ENCODE assay signal across 15 cellular contexts in genomic region chr12:5078423-5078822, GRCh38. TPM values are rescaled to one million over a fixed set of nuclear protein-coding genes. Genes with fewer than 3 reads are reported as not detected.
DNase-seq lines count a peak whose midpoint lies in the region; ATAC-seq, FAIRE-seq and TF ChIP-seq lines count a peak whose summit lies in the region.
"Had no signal": no experiment of that assay in that cellular context is flagged by ENCODE, and none has a peak within 500 bp of the region (broad histone marks: within the 10 kb centered on the region; RNA-seq: fewer than 3 reads in every experiment).

No MANE protein-coding gene starts in this region.

- WGBS in mammary epithelial cell (ENCODE audit: low coverage, missing lambda C conversion rate) = 66% methylated on average over 4 of the region's 4 CpGs

- no peaks in the 10 kb centered on the region for H3K79me2 ChIP-seq in mammary epithelial cell (ENCODE audit: insufficient read depth, low read length)
- H3K79me2 ChIP-seq: parathyroid adenoma had no signal

- TF ChIP-seq CTCF in left ventricle myocardium inferior (IDR thresholded peaks at IDR 0.05; ENCODE audit: borderline replicate concordance) (no peak), thoracic aorta (IDR thresholded peaks at IDR 0.05) (no peak), WERI-Rb-1 (IDR thresholded peaks at IDR 0.05; ENCODE audit: low read depth, low read length) (no peak), brain microvascular endothelial cell (IDR thresholded peaks at IDR 0.05; ENCODE audit: low read depth, low read length, missing control alignments) (no peak), mammary epithelial cell (conservative IDR thresholded peaks at IDR 0.05 in 1 of 2, IDR thresholded peaks at IDR 0.05 in 1 of 2; ENCODE audit: extremely low read depth in 1 of 2, insufficient read depth in 1 of 2, low read depth in 1 of 2, low read length in 2 of 2) (no peak)

- no peaks in the 10 kb centered on the region for H3K36me3 Mint-ChIP-seq in activated CD4-positive, alpha-beta memory T cell treated with anti-CD3 and anti-CD28 coated beads, Interleukin-2, amount 10 ng/mL, durations not matched to agents 7 days and 5 days (ENCODE audit: low read depth)
- H3K36me3 Mint-ChIP-seq: WTC11 had no signal

- FAIRE-seq in RCC 7860 (lab: Jason Lieb, UNC) = no peak

- no peaks in the 10 kb centered on the region for H4K20me1 ChIP-seq in mammary epithelial cell (ENCODE audit: insufficient read depth, low read length)

- dilution Hi-C loops in mammary epithelial cell (cut with HindIII; ENCODE audit: low sequenced_read_pairs) = no loop called here

- no peak overlapping the region for H3K4me3 Mint-ChIP-seq in activated CD4-positive, alpha-beta memory T cell treated with anti-CD3 and anti-CD28 coated beads, Interleukin-2, amount 10 ng/mL, durations not matched to agents 7 days and 5 days
- H3K4me3 Mint-ChIP-seq: WTC11 had no signal

- H3K9me3 ChIP-seq in left ventricle myocardium inferior (replicated peaks) (no peaks in the 10 kb centered on the region), thoracic aorta (no peaks in the 10 kb centered on the region), WERI-Rb-1 (ENCODE audit: severe bottlenecking) (no peaks in the 10 kb centered on the region), mammary epithelial cell (replicated peaks; ENCODE audit: insufficient read depth, low read length) (no peaks in the 10 kb centered on the region)

- no peak overlapping the region for H3K27ac Mint-ChIP-seq in activated CD4-positive, alpha-beta memory T cell treated with anti-CD3 and anti-CD28 coated beads, Interleukin-2, amount 10 ng/mL, durations not matched to agents 7 days and 5 days
- H3K27ac Mint-ChIP-seq: WTC11 had no signal

- H3K9me3 Mint-ChIP-seq in activated CD4-positive, alpha-beta memory T cell treated with anti-CD3 and anti-CD28 coated beads, Interleukin-2, amount 10 ng/mL, durations not matched to agents 7 days and 5 days = no peaks in the 10 kb centered on the region
- H3K9me3 Mint-ChIP-seq: WTC11 had no signal

- ATAC-seq in thoracic aorta (ENCODE audit: insufficient number of reproducible peaks, low FRiP score, low read depth) = peak; percentile 84
- ATAC-seq: WTC11 had no signal

- no peaks in the 10 kb centered on the region for H3K4me1 Mint-ChIP-seq in activated CD4-positive, alpha-beta memory T cell treated with anti-CD3 and anti-CD28 coated beads, Interleukin-2, amount 10 ng/mL, durations not matched to agents 7 days and 5 days

- CTCF ChIA-PET in activated CD4-positive, alpha-beta memory T cell treated with anti-CD3 and anti-CD28 coated beads, Interleukin-2, amount 10 ng/mL, durations not matched to agents 7 days and 5 days (lab: Charles Lee) = no interaction called here
- CTCF ChIA-PET in mammary epithelial cell (lab: Charles Lee; ENCODE audit: low non-redundant PET) = no interaction called here

- DNase-seq in NCI-H1092 (lab: John Stamatoyannopoulos, UW) = peak; percentile 44
- peak; percentile 24 for DNase-seq in RCC 7860 (ENCODE audit: low spot score)
- peak; percentile 82 for DNase-seq in left ventricle myocardium inferior
- DNase-seq in thoracic aorta (ENCODE audit: low spot score) = peak; percentile 72
- no peak for DNase-seq in WERI-Rb-1
- DNase-seq in activated CD4-positive, alpha-beta memory T cell treated with anti-CD3 and anti-CD28 coated beads, Interleukin-2, amount 10 ng/mL, durations not matched to agents 7 days and 5 days = no peak
- DNase-seq in brain microvascular endothelial cell = no peak
- DNase-seq in mammary epithelial cell = no peak
- DNase-seq: foreskin fibroblast, GF-D8, NCI-H446 treated with DMSO at 0.1 percent for 48 hours had no signal

- in situ Hi-C loops in brain microvascular endothelial cell (cut with HindIII; ENCODE audit: low pct_ligation_motif_present, low sequenced_read_pairs) (no loop called here), mammary epithelial cell (cut with MboI; ENCODE audit: low sequenced_read_pairs in 2 of 2) (loop anchor here in 1 of 2 donors (25.0 kb wide), 1 partner anchor 216 kb away; no protein-coding TSS in a partner anchor)

- H3K27me3 ChIP-seq in left ventricle myocardium inferior (ENCODE audit: low read depth) = no peaks in the 10 kb centered on the region
- H3K27me3 ChIP-seq in thoracic aorta (replicated peaks; ENCODE audit: insufficient read depth) = no peaks in the 10 kb centered on the region
- H3K27me3 ChIP-seq in WERI-Rb-1 (ENCODE audit: insufficient read depth, low read depth, severe bottlenecking) = no peaks in the 10 kb centered on the region
- H3K27me3 ChIP-seq in brain microvascular endothelial cell (replicated peaks) = no peaks in the 10 kb centered on the region
- peaks cover 3% of the 10 kb centered on the region for H3K27me3 ChIP-seq in mammary epithelial cell (ENCODE audit: insufficient read depth, low read length)

- H3K36me3 ChIP-seq in left ventricle myocardium inferior (no peaks in the 10 kb centered on the region), thoracic aorta (no peaks in the 10 kb centered on the region), WERI-Rb-1 (no peaks in the 10 kb centered on the region), brain microvascular endothelial cell (replicated peaks) (no peaks in the 10 kb centered on the region), mammary epithelial cell (ENCODE audit: insufficient read depth, low read length) (no peaks in the 10 kb centered on the region)

- no peak overlapping the region for H3K9ac ChIP-seq in mammary epithelial cell (ENCODE audit: insufficient read depth, low read length)
- H3K9ac ChIP-seq: parathyroid adenoma had no signal

- H3K4me3 ChIP-seq in left ventricle myocardium inferior (no peak overlapping the region), thoracic aorta (no peak overlapping the region), WERI-Rb-1 (ENCODE audit: low read depth, low read length) (no peak overlapping the region), brain microvascular endothelial cell (ENCODE audit: low read depth, low read length) (no peak overlapping the region), mammary epithelial cell (replicated peaks in 1 of 3; ENCODE audit: insufficient read depth in 1 of 3, low read depth in 2 of 3, low read length in 3 of 3) (no peak overlapping the region)

- H3K27me3 Mint-ChIP-seq in activated CD4-positive, alpha-beta memory T cell treated with anti-CD3 and anti-CD28 coated beads, Interleukin-2, amount 10 ng/mL, durations not matched to agents 7 days and 5 days = peaks cover 12% of the 10 kb centered on the region

- intact Hi-C loops in left ventricle myocardium inferior (cut with micrococcal nuclease) = no loop called here
- intact Hi-C loops in mammary epithelial cell (cut with micrococcal nuclease) = no loop called here

- H3K27ac ChIP-seq in left ventricle myocardium inferior (replicated peaks) = peak overlapping the region; percentile 80
- H3K27ac ChIP-seq in thoracic aorta = peak overlapping the region; percentile 83 to 90
- no peak overlapping the region for H3K27ac ChIP-seq in WERI-Rb-1
- no peak overlapping the region for H3K27ac ChIP-seq in brain microvascular endothelial cell
- no peak overlapping the region for H3K27ac ChIP-seq in mammary epithelial cell (ENCODE audit: insufficient read depth, low read depth, low read length)
- H3K27ac ChIP-seq: C4-2B, parathyroid adenoma had no signal

- H3K4me1 ChIP-seq in left ventricle myocardium inferior = peaks cover 36% of the 10 kb centered on the region
- H3K4me1 ChIP-seq in thoracic aorta (ENCODE audit: control insufficient read depth in 1 of 2, low read depth in 2 of 2) = peaks cover 35 to 64% of the 10 kb centered on the region in 2 donors
- H3K4me1 ChIP-seq in mammary epithelial cell (ENCODE audit: insufficient read depth, low read length) = no peaks in the 10 kb centered on the region
- H3K4me1 ChIP-seq: parathyroid adenoma had no signal

- BruUV-seq in mammary epithelial cell (replicated peaks; lab: Mats Ljungman, UMichigan) = no TSS peak

- H2AFZ ChIP-seq in mammary epithelial cell (ENCODE audit: low read depth, low read length) = no peak overlapping the region
- H2AFZ ChIP-seq: parathyroid adenoma had no signal

- POLR2A ChIA-PET in activated CD4-positive, alpha-beta memory T cell treated with anti-CD3 and anti-CD28 coated beads, Interleukin-2, amount 10 ng/mL, durations not matched to agents 7 days and 5 days (lab: Charles Lee) = no interaction called here

- no peak overlapping the region for H3K4me2 ChIP-seq in mammary epithelial cell (ENCODE audit: insufficient read depth, low read depth, low read length)

RNA-seq across cellular contexts. Expression of gene KCNA5, which starts 34.7 kb away (rescaled TPM):
- total RNA-seq in left ventricle myocardium inferior (2.6 TPM), thoracic aorta (10 to 100 TPM; 58.8 to 91.7 TPM), mammary epithelial cell (not detected)
- total RNA-seq in activated CD4-positive, alpha-beta memory T cell treated with anti-CD3 and anti-CD28 coated beads, Interleukin-2, amount 10 ng/mL, durations not matched to agents 7 days and 5 days = not detected
- polyA plus RNA-seq in mammary epithelial cell = not detected
- polyA minus RNA-seq in mammary epithelial cell = not detected
- total RNA-seq: OCI-LY7 had no signal

Comparison
In these comparisons a context has a peak if more than half of its experiments do, and no peak if none do; other contexts are left out.
1. DNase-seq: peak in NCI-H1092 (single experiment), RCC 7860 (single experiment), left ventricle myocardium inferior (single experiment) and thoracic aorta (single experiment); none in WERI-Rb-1 (single experiment), activated CD4-positive, alpha-beta memory T cell treated with anti-CD3 and anti-CD28 coated beads, Interleukin-2, amount 10 ng/mL, durations not matched to agents 7 days and 5 days (single experiment), brain microvascular endothelial cell (single experiment) and mammary epithelial cell (single experiment).
2. H3K27ac ChIP-seq: peak in left ventricle myocardium inferior (single experiment) and thoracic aorta (2 of 2); none in WERI-Rb-1 (single experiment), brain microvascular endothelial cell (single experiment) and mammary epithelial cell (single experiment).
3. RNA of gene KCNA5, which starts 34.7 kb away (total RNA-seq): 58.8 to 91.7 TPM in thoracic aorta; 2.6 TPM in left ventricle myocardium inferior (single experiment), not detected in activated CD4-positive, alpha-beta memory T cell treated with anti-CD3 and anti-CD28 coated beads, Interleukin-2, amount 10 ng/mL, durations not matched to agents 7 days and 5 days and not detected in mammary epithelial cell; every median in the first group is over 10 times any median in the second.